ENCODE assay signal across 23 cellular contexts in genomic region chr11:64711944-64712306, GRCh38. TPM values are rescaled to one million over a fixed set of nuclear protein-coding genes. Genes with fewer than 3 reads are reported as not detected.
DNase-seq lines count a peak whose midpoint lies in the region; ATAC-seq and TF ChIP-seq lines count a peak whose summit lies in the region.
"Had no signal": no experiment of that assay in that cellular context is flagged by ENCODE, and none has a peak within 500 bp of the region (broad histone marks: within the 10 kb centered on the region; RNA-seq: fewer than 3 reads in every experiment).

No MANE protein-coding gene starts in this region.

- no peaks in the 10 kb centered on the region for H3K9me3 ChIP-seq in HUES64 (ENCODE audit: insufficient read depth, low read depth, low read length)
- H3K9me3 ChIP-seq: breast epithelium, gastroesophageal sphincter, right atrium auricular region, tibial artery had no signal

- no peak overlapping the region for H3K4ac ChIP-seq in mesendoderm (ENCODE audit: low read depth, low read length)

- no peak overlapping the region for H3K18ac ChIP-seq in mesendoderm (ENCODE audit: low read length)

- H2AK5ac ChIP-seq in mesendoderm (ENCODE audit: low read length): no peak overlapping the region

- no peaks in the 10 kb centered on the region for H3K79me1 ChIP-seq in mesendoderm (ENCODE audit: low read length)

- no peak for ATAC-seq in GM18867 (IDR thresholded peaks at IDR 0.05; ENCODE audit: unreplicated experiment)
- ATAC-seq: HepG2, left colon had no signal

- H3K4me2 ChIP-seq in mesendoderm (ENCODE audit: low read length): peak overlapping the region; percentile 19

- no peak overlapping the region for H2BK15ac ChIP-seq in mesendoderm (replicated peaks; ENCODE audit: low read depth)

- H3K9ac ChIP-seq in HUES64 (ENCODE audit: low read depth, low read length): no peak overlapping the region
- H3K9ac ChIP-seq in mesendoderm (ENCODE audit: low read length): peak overlapping the region; percentile 43
- H3K9ac ChIP-seq: GM23248 had no signal

- no peaks in the 10 kb centered on the region for H3K36me3 Mint-ChIP-seq in brain
- H3K36me3 Mint-ChIP-seq: mesothelial cell of epicardium had no signal

- peaks cover 15% of the 10 kb centered on the region for H3K4me1 ChIP-seq in HUES64 (ENCODE audit: insufficient read depth, low read length)
- peaks cover 6% of the 10 kb centered on the region for H3K4me1 ChIP-seq in mesendoderm (ENCODE audit: control insufficient read depth, low read depth, low read length)

- in situ Hi-C loops in ACHN (cut with HindIII; ENCODE audit: low pct_ligation_motif_present, low pct_unique_long_range_greater_than_20kb, low sequenced_read_pairs): no loop called here

- H3K36me3 ChIP-seq in HUES64 (ENCODE audit: insufficient read depth, low read length) (no peaks in the 10 kb centered on the region), mesendoderm (ENCODE audit: control insufficient read depth, insufficient read depth, low read length) (no peaks in the 10 kb centered on the region)
- H3K36me3 ChIP-seq: breast epithelium, gastroesophageal sphincter, right atrium auricular region, tibial artery, WERI-Rb-1 had no signal

- no peaks in the 10 kb centered on the region for H3K79me2 ChIP-seq in mesendoderm (ENCODE audit: control insufficient read depth, insufficient read depth, low read length)

- H3K4me3 Mint-ChIP-seq in brain: peak overlapping the region; percentile 15 to 72 (median 67)
- H3K4me3 Mint-ChIP-seq: mesothelial cell of epicardium had no signal

- H2BK5ac ChIP-seq in mesendoderm (ENCODE audit: low read length): no peak overlapping the region

- H3K4me3 ChIP-seq in HUES64 (ENCODE audit: low read length): peak overlapping the region; percentile 40
- H3K4me3 ChIP-seq in mesendoderm (ENCODE audit: low read length): no peak overlapping the region
- H3K4me3 ChIP-seq: gastroesophageal sphincter, GM23248, right atrium auricular region, tibial artery had no signal

- WGBS in HUES64: 72% methylated on average over 19 of the region's 19 CpGs
- WGBS in mesendoderm (ENCODE audit: extremely low coverage, insufficient coverage, low lambda C conversion rate): no CpG with 5 or more reads among the region's 19 CpGs

- peak overlapping the region; percentile 73 for H3K56ac ChIP-seq in mesendoderm (ENCODE audit: low read length)

- H2BK120ac ChIP-seq in mesendoderm (ENCODE audit: low read depth, low read length): no peak overlapping the region

- H3K27ac Mint-ChIP-seq in brain: peak overlapping the region in 4 of 5 experiments; percentile 58 to 88 (median 82)
- H3K27ac Mint-ChIP-seq: activated T-helper 1 cell treated with anti-CD3 and anti-CD28 coated beads, Interleukin-12 subunit alpha, Interleukin-12 subunit beta, Interleukin-2, Interleukin-4 antibody, amounts not matched to agents 30 ng/mL and 10 ng/mL and 1 ng/mL, durations not matched to agents 14 hours and 24 hours and 36 hours; mesothelial cell of epicardium had no signal

- no peak overlapping the region for H4K5ac ChIP-seq in mesendoderm (ENCODE audit: low read length)

- no peak overlapping the region for H3K23ac ChIP-seq in mesendoderm (ENCODE audit: low read length)

- no peak overlapping the region for H3K27ac ChIP-seq in HUES64 (ENCODE audit: low read depth, low read length)
- no peak overlapping the region for H3K27ac ChIP-seq in mesendoderm (ENCODE audit: low read depth, low read length)
- H3K27ac ChIP-seq in temporal lobe (ENCODE audit: low read depth, low read length): peak overlapping the region; percentile 36
- H3K27ac ChIP-seq: breast epithelium, gastroesophageal sphincter, GM23248, right atrium auricular region, tibial artery, WERI-Rb-1 had no signal

- H3K27me3 ChIP-seq in HUES64 (ENCODE audit: insufficient read depth, low read length) (peaks cover 56% of the 10 kb centered on the region), mesendoderm (ENCODE audit: insufficient read depth, low read length, poor library complexity) (peaks cover 17% of the 10 kb centered on the region)

- peaks cover 0 to 2% (median 0%) of the 10 kb centered on the region in 5 experiments for H3K9me3 Mint-ChIP-seq in brain
- H3K9me3 Mint-ChIP-seq: activated T-helper 1 cell treated with anti-CD3 and anti-CD28 coated beads, Interleukin-12 subunit alpha, Interleukin-12 subunit beta, Interleukin-2, Interleukin-4 antibody, amounts not matched to agents 30 ng/mL and 10 ng/mL and 1 ng/mL, durations not matched to agents 14 hours and 24 hours and 36 hours; mesothelial cell of epicardium had no signal

- H3K27me3 Mint-ChIP-seq in brain: peaks cover 8% of the 10 kb centered on the region

- DNase-seq in mesendoderm: no peak
- DNase-seq in ACHN: no peak
- no peak for DNase-seq in central memory CD4-positive, alpha-beta T cell
- DNase-seq: GM23248, left colon, NCI-H1417 treated with DMSO at 0.1 percent for 48 hours, occipital lobe, SHP77, tibial artery had no signal

- H4K8ac ChIP-seq in mesendoderm (ENCODE audit: low read depth, low read length): no peak overlapping the region

- no peak for TF ChIP-seq CTCF in brain (conservative IDR thresholded peaks at IDR 0.05)

- peaks cover 77% of the 10 kb centered on the region for H3K4me1 Mint-ChIP-seq in brain

RNA-seq across cellular contexts. Expression of gene NRXN2, which starts 11.1 kb away (rescaled TPM):
- polyA plus RNA-seq in HUES64 (2013, experiment 1 of 2): 6.2 TPM
- polyA plus RNA-seq in HUES64 (2013, experiment 2 of 2): 8.9 TPM
- 117 TPM for polyA plus RNA-seq in brain (ENCODE audit: insufficient read depth, low read depth, low replicate concordance)
- polyA plus RNA-seq in mesendoderm (2013, experiment 1 of 2): 0.39 TPM
- polyA plus RNA-seq in mesendoderm (2013, experiment 2 of 2): 0.74 TPM
- total RNA-seq in temporal lobe: 157 TPM
- total RNA-seq: dermis microvascular lymphatic vessel endothelial cell, HepG2, M059J had no signal
- polyA plus RNA-seq: HepG2 had no signal

RNA-seq across cellular contexts. Expression of gene RASGRP2, which starts 32.0 kb away (rescaled TPM):
- 17.1 TPM for polyA plus RNA-seq in HUES64 (2013, experiment 1 of 2)
- 13.6 TPM for polyA plus RNA-seq in HUES64 (2013, experiment 2 of 2)
- polyA plus RNA-seq in brain (ENCODE audit: insufficient read depth, low read depth, low replicate concordance): 5.9 TPM
- 1.0 TPM for polyA plus RNA-seq in mesendoderm (2013, experiment 1 of 2)
- 1.3 TPM for polyA plus RNA-seq in mesendoderm (2013, experiment 2 of 2)
- 22.9 TPM for total RNA-seq in temporal lobe
- total RNA-seq: Daoy, GM23248, HepG2 had no signal

RNA-seq across cellular contexts. Expression of gene PYGM, which starts 47.8 kb away (rescaled TPM):
- 2.8 TPM for polyA plus RNA-seq in HUES64 (2013, experiment 1 of 2)
- 2.5 TPM for polyA plus RNA-seq in HUES64 (2013, experiment 2 of 2)
- 13.4 TPM for polyA plus RNA-seq in brain (ENCODE audit: insufficient read depth, low read depth, low replicate concordance)
- polyA plus RNA-seq in mesendoderm (2013, experiment 1 of 2): 0.62 TPM
- 0.69 TPM for polyA plus RNA-seq in mesendoderm (2013, experiment 2 of 2)
- 1.5 TPM for total RNA-seq in temporal lobe
- total RNA-seq: Daoy, GM23248 had no signal
- polyA plus RNA-seq: GM23248 had no signal
